In the genomic region with DNA sequence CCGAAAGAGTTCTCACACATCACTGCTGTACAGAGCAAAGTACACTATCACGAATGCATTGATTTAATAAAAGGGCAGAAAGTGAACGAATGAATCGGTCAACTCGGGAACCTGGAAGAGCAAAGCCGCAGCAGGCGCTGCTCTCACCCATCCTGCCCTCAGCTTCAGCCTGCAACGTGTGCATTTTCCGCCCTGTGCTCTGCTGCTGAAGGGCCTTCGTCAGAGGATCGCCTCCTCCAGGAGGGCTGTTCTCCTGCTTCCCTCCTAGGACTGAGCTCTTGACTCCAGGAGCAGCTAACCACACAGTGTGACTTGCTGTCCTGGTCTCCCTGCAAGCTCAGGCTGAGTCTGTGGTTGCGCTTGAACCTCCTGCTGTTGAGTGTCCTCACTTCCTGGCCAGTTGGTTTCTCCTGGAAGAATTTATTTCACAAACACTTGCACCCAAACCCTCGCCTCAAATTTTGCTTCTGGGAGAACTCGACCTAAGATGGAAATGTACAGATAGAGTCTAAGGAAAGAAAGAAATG, we compare ENCODE assay signal across 22 cellular contexts.
"Had no signal": no experiment of that assay in that cellular context is flagged by ENCODE, and none has a peak within 500 bp of the region (broad histone marks: within the 10 kb centered on the region; RNA-seq: fewer than 3 reads in every experiment).

No MANE protein-coding gene starts in this region.

- DNase-seq: cortex of kidney; dorsolateral prefrontal cortex; effector CD8-positive, alpha-beta T cell; heart left ventricle; hippocampal formation; islet precursor cell; left ventricle myocardium inferior; mesendoderm; naive B cell; psoas muscle; retina; right lobe of liver; stimulated activated CD4-positive, alpha-beta T cell treated with anti-CD3 and anti-CD28 coated beads, Interleukin-15, amount 100 ng/mL, for 24 hours; stimulated activated CD4-positive, alpha-beta T cell treated with anti-CD3 and anti-CD28 coated beads, Interleukin-2, amount 100 ng/mL, for 24 hours; stimulated activated CD4-positive, alpha-beta T cell treated with anti-CD3 and anti-CD28 coated beads, Interleukin-4, amount 100 ng/mL, for 4 hours; stimulated activated naive B cell treated with anti-CD40 and anti-IgM and Interleukin-4, amounts not matched to agents 10 μg/mL and 1 μg/mL and 100 μg/mL, for 72 hours; stimulated activated naive CD8-positive, alpha-beta T cell treated with anti-CD3 and anti-CD28 coated beads, Interleukin-15, amount 100 ng/mL, for 72 hours; testis had no signal

- H3K27ac Mint-ChIP-seq: stimulated activated naive B cell treated with anti-CD40 and anti-IgM and Interleukin-4, amounts not matched to agents 10 μg/mL and 1 μg/mL and 100 μg/mL, for 72 hours; stimulated activated naive CD8-positive, alpha-beta T cell treated with anti-CD3 and anti-CD28 coated beads, Interleukin-15, amount 100 ng/mL, for 72 hours had no signal

- H3K36me3 ChIP-seq: heart left ventricle, left ventricle myocardium inferior, neutrophil, right lobe of liver, tibial nerve had no signal

- H3K27ac ChIP-seq: dorsolateral prefrontal cortex, heart left ventricle, left ventricle myocardium inferior, neutrophil, psoas muscle, right lobe of liver, testis, tibial nerve had no signal

- ATAC-seq: heart left ventricle; psoas muscle; stimulated activated naive B cell treated with anti-CD40 and anti-IgM and Interleukin-4, amounts not matched to agents 10 μg/mL and 1 μg/mL and 100 μg/mL, for 72 hours; stimulated activated naive CD8-positive, alpha-beta T cell treated with anti-CD3 and anti-CD28 coated beads, Interleukin-15, amount 100 ng/mL, for 72 hours had no signal

- H3K9me3 Mint-ChIP-seq: stimulated activated naive CD8-positive, alpha-beta T cell treated with anti-CD3 and anti-CD28 coated beads, Interleukin-15, amount 100 ng/mL, for 72 hours had no signal

- H3K9me3 ChIP-seq: heart left ventricle, neutrophil, psoas muscle, right lobe of liver, testis, tibial nerve had no signal

- H3K4me1 Mint-ChIP-seq: naive B cell; stimulated activated naive CD8-positive, alpha-beta T cell treated with anti-CD3 and anti-CD28 coated beads, Interleukin-15, amount 100 ng/mL, for 72 hours had no signal

- H3K4me3 Mint-ChIP-seq: naive B cell; nephron; stimulated activated naive B cell treated with anti-CD40 and anti-IgM and Interleukin-4, amounts not matched to agents 10 μg/mL and 1 μg/mL and 100 μg/mL, for 72 hours; stimulated activated naive CD8-positive, alpha-beta T cell treated with anti-CD3 and anti-CD28 coated beads, Interleukin-15, amount 100 ng/mL, for 72 hours had no signal

- H3K4me3 ChIP-seq: dorsolateral prefrontal cortex, heart left ventricle, left ventricle myocardium inferior, lung, psoas muscle, right lobe of liver, testis, tibial nerve had no signal

- H3K36me3 Mint-ChIP-seq: naive B cell; stimulated activated naive B cell treated with anti-CD40 and anti-IgM and Interleukin-4, amounts not matched to agents 10 μg/mL and 1 μg/mL and 100 μg/mL, for 72 hours had no signal

- H3K27me3 ChIP-seq: dorsolateral prefrontal cortex, heart left ventricle, neutrophil, right lobe of liver, testis, tibial nerve had no signal
